Comparison of ENCODE assay signal across 9 cellular contexts in the genomic region with DNA sequence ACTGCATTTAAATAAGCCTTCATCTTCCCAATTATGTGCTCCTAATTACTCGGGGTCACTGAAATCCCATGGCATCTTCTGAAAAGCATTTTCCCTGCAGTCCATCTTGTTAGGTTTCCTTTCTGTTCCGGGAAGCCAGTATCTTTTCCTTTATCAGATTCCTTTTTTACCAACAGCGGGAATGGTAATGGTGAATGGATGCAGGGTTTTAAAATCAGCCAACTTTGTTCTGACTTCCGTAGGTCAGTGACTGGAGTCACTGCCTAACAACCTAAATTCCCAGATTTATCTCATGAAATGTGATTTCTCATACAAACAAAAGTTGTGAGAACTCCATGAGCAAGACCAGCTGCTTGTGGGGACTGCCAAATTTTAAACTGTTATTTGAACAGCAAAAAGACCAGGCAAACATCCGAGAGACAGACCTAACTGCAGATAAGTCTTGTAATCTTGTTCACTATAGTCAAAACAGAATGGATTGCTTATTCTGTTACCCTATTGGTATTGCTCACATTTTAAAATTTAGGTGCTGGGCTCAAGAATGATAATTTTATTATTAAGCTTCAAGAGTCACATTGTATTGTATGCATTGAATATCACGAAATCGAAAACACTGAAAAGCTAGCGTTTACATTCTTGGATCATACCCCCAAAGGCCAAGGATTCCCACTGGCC. TPM values are rescaled to one million over a fixed set of nuclear protein-coding genes. Genes with fewer than 3 reads are reported as not detected.
DNase-seq lines count a peak whose midpoint lies in the region; ATAC-seq and TF ChIP-seq lines count a peak whose summit lies in the region.
"Had no signal": no experiment of that assay in that cellular context is flagged by ENCODE, and none has a peak within 500 bp of the region (broad histone marks: within the 10 kb centered on the region; RNA-seq: fewer than 3 reads in every experiment).

No MANE protein-coding gene starts in this region.

- CTCF ChIA-PET in CD4-positive, alpha-beta T cell (lab: Charles Lee) = interaction anchor here (1.6 to 2.1 kb wide), 4 partner anchors 16 to 379 kb away, joined by 4 to 26 read pairs (median 12); partner anchors contain the start of genes ALG14 and CNN3
- CTCF ChIA-PET in WTC11 (lab: Charles Lee) = interaction anchor here (1.1 to 2.4 kb wide), 10 partner anchors 10 to 369 kb away, joined by 3 to 71 read pairs (median 14); partner anchors contain the start of gene TLCD4

- no peak for TF ChIP-seq CTCF in CD4-positive, alpha-beta T cell (IDR thresholded peaks at IDR 0.05)
- TF ChIP-seq CTCF in WTC11 (IDR thresholded peaks at IDR 0.05) (no peak), osteoblast (IDR thresholded peaks at IDR 0.05; ENCODE audit: extremely low read depth, low read depth, low read length) (no peak)

- H4K20me1 ChIP-seq in osteoblast (ENCODE audit: insufficient read depth, low read length) = peaks cover 4% of the 10 kb centered on the region

- H3K27me3 ChIP-seq in CD4-positive, alpha-beta T cell (ENCODE audit: control insufficient read depth, insufficient read depth, low read length) = no peaks in the 10 kb centered on the region
- H3K27me3 ChIP-seq in osteoblast (ENCODE audit: insufficient read depth, low read length) = no peaks in the 10 kb centered on the region

- H3K27ac ChIP-seq in CD4-positive, alpha-beta T cell (ENCODE audit: low read depth, low read length) = no peak overlapping the region
- peak overlapping the region; percentile 58 for H3K27ac ChIP-seq in osteoblast (ENCODE audit: low read depth, low read length)

- H3K27me3 Mint-ChIP-seq in CD4-positive, alpha-beta T cell = peaks cover 31% of the 10 kb centered on the region
- no peaks in the 10 kb centered on the region; the same call in none of the 2 replicates for H3K27me3 Mint-ChIP-seq in WTC11 (ENCODE audit: low read depth)

- no peaks in the 10 kb centered on the region for H3K9me3 Mint-ChIP-seq in CD4-positive, alpha-beta T cell
- peaks cover 4% of the 10 kb centered on the region; the same call in 1 of the 2 replicates for H3K9me3 Mint-ChIP-seq in WTC11

- intact Hi-C loops in CD4-positive, alpha-beta T cell (cut with DNase I, micrococcal nuclease) = loop anchor here (2.0 to 10.0 kb wide), 6 partner anchors 145 to 1885 kb away; partner anchors contain the start of genes ALG14 (in 2 of the 2), ABCD3 (in 1 of the 2) and DR1 (in 1 of the 2)
- intact Hi-C loops in sciatic nerve (cut with DNase I) = loop anchor here (10.0 kb wide), 1 partner anchor 148 kb away; no protein-coding TSS in a partner anchor

- peaks cover 22% of the 10 kb centered on the region for H3K36me3 Mint-ChIP-seq in CD4-positive, alpha-beta T cell (ENCODE audit: low read depth)
- H3K36me3 Mint-ChIP-seq in WTC11 = no peaks in the 10 kb centered on the region

- no peaks in the 10 kb centered on the region for H3K9me3 ChIP-seq in CD4-positive, alpha-beta T cell (ENCODE audit: control insufficient read depth, low read length)
- no peaks in the 10 kb centered on the region for H3K9me3 ChIP-seq in osteoblast (ENCODE audit: low read depth, low read length)

- H2AFZ ChIP-seq in osteoblast (ENCODE audit: low read length) = peak overlapping the region; percentile 94

- POLR2A ChIA-PET in CD4-positive, alpha-beta T cell (lab: Charles Lee) = interaction anchor here (1.1 to 2.6 kb wide), 5 partner anchors 9 to 189 kb away, joined by 3 to 56 read pairs (median 4); partner anchors contain the start of genes ALG14 and TLCD4
- POLR2A ChIA-PET in WTC11 (lab: Charles Lee) = interaction anchor here (1.1 to 1.8 kb wide), 2 partner anchors 10 to 148 kb away, joined by 3 to 4 read pairs; no protein-coding TSS in a partner anchor

- peak overlapping the region; percentile 86 for H3K4me2 ChIP-seq in osteoblast (ENCODE audit: insufficient read depth, low read length)

- H3K4me1 Mint-ChIP-seq in CD4-positive, alpha-beta T cell (ENCODE audit: low read depth) = peaks cover 40% of the 10 kb centered on the region
- peaks cover 17% of the 10 kb centered on the region for H3K4me1 Mint-ChIP-seq in WTC11

- H3K4me3 ChIP-seq in osteoblast (ENCODE audit: insufficient read depth, low read length) = peak overlapping the region; percentile 88

- peak overlapping the region; percentile 86 for H3K27ac Mint-ChIP-seq in CD4-positive, alpha-beta T cell
- H3K27ac Mint-ChIP-seq in WTC11 = no peak overlapping the region

- peaks cover 13% of the 10 kb centered on the region for H3K4me1 ChIP-seq in osteoblast (ENCODE audit: insufficient read depth, low read length)

- no peak for DNase-seq in CD4-positive, alpha-beta T cell
- DNase-seq in WTC11 (ENCODE audit: low spot score) (no peak), globus pallidus (ENCODE audit: low spot score) (peak; percentile 69), osteoblast (ENCODE audit: insufficient read length, low spot score, missing footprints) (no peak), A172 (ENCODE audit: low spot score) (no peak), sciatic nerve (ENCODE audit: low spot score) (no peak)
- no peak for DNase-seq in stimulated activated CD4-positive, alpha-beta T cell treated with anti-CD3 and anti-CD28 coated beads, Interleukin-15, amount 100 ng/mL, for 24 hours
- no peak for DNase-seq in stimulated activated CD4-positive, alpha-beta T cell treated with anti-CD3 and anti-CD28 coated beads, Interleukin-2, amount 100 ng/mL, for 48 hours
- DNase-seq: NCI-H1092 treated with DMSO at 0.1 percent for 48 hours had no signal

- peaks cover 32% of the 10 kb centered on the region for H3K79me2 ChIP-seq in osteoblast (ENCODE audit: insufficient read depth, low read length)

- no peak for ATAC-seq in CD4-positive, alpha-beta T cell (ENCODE audit: poor library complexity)
- ATAC-seq in WTC11 (no peak), sciatic nerve (no peak)

- H3K4me3 Mint-ChIP-seq in CD4-positive, alpha-beta T cell = peak overlapping the region; percentile 95
- peak overlapping the region; percentile 86 for H3K4me3 Mint-ChIP-seq in WTC11

- H3K36me3 ChIP-seq in osteoblast (ENCODE audit: insufficient read depth, low read length) = no peaks in the 10 kb centered on the region

TF ChIP-seq in WTC11, 78 proteins besides CTCF, POLR2A, EP300 and RAD21 (continues in another document):
- no peak for TF ChIP-seq NR1H2 (CRISPR knock-in tag; IDR thresholded peaks at IDR 0.05)
- TF ChIP-seq ZNF532 (CRISPR knock-in tag; IDR thresholded peaks at IDR 0.05; ENCODE audit: borderline replicate concordance) = no peak
- no peak for TF ChIP-seq ZNF512 (CRISPR knock-in tag; IDR thresholded peaks at IDR 0.05; ENCODE audit: borderline replicate concordance)
- TF ChIP-seq HMGA2 (CRISPR knock-in tag; IDR thresholded peaks at IDR 0.05) = no peak
- no peak for TF ChIP-seq ZNF263 (CRISPR knock-in tag; IDR thresholded peaks at IDR 0.05; ENCODE audit: low read depth)
- TF ChIP-seq, protein P1, sequence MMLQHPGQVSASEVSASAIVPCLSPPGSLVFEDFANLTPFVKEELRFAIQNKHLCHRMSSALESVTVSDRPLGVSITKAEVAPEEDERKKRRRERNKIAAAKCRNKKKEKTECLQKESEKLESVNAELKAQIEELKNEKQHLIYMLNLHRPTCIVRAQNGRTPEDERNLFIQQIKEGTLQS (CRISPR knock-in tag; conservative IDR thresholded peaks at IDR 0.05) = no peak
- no peak for TF ChIP-seq PRRX2 (CRISPR knock-in tag; IDR thresholded peaks at IDR 0.05)
- no peak for TF ChIP-seq ZBTB21 (CRISPR knock-in tag; IDR thresholded peaks at IDR 0.05; ENCODE audit: borderline replicate concordance)
- TF ChIP-seq ZNF219 (CRISPR knock-in tag; IDR thresholded peaks at IDR 0.05; ENCODE audit: borderline replicate concordance) = no peak
- no peak for TF ChIP-seq ATF1 (CRISPR knock-in tag; IDR thresholded peaks at IDR 0.05)

RNA-seq across cellular contexts. Expression of gene RWDD3, which starts 1.2 kb away (rescaled TPM):
- total RNA-seq in CD4-positive, alpha-beta T cell = 10 to 100 TPM; 14.3 to 14.5 TPM
- total RNA-seq in WTC11 (2021) (13.7 to 17.4 TPM (median 13.9 TPM) in 3 replicates), osteoblast (11.2 and 12.7 TPM in 2 replicates), sciatic nerve (25.9 TPM)
- total RNA-seq in A172 (2014; rRNA removed; shearing (Covaris generic)) = 9.0 and 18.4 TPM in 2 replicates
